Comparison of ENCODE assay signal across 22 cellular contexts in the genomic region with DNA sequence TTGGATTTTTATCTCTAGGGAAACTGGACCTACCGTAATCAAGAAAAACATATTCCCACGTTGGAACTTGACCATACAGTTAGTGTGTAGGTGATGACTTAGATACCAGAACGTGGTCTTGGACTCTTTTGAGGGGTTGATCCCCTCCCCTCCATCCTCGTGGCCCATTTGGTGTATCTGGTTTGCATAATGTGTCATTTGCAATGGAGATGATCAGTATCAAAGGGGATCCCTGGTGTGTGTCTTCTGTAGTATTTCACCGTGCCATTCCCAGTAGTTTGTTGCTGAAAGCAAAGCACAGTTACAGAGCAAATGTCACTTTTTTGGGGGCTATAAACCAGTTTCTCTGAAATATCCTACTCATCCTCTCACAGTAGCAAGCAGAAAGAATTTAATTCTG.
DNase-seq lines count a peak whose midpoint lies in the region; ATAC-seq and TF ChIP-seq lines count a peak whose summit lies in the region.
"Had no signal": no experiment of that assay in that cellular context is flagged by ENCODE, and none has a peak within 500 bp of the region (broad histone marks: within the 10 kb centered on the region; RNA-seq: fewer than 3 reads in every experiment).

No MANE protein-coding gene starts in this region.

- H3K27ac Mint-ChIP-seq in WTC11 (peak overlapping the region; percentile 46; the same call in 1 of the 2 replicates), T-cell (no peak overlapping the region)
- H3K27ac Mint-ChIP-seq: B cell; CD4-positive, alpha-beta memory T cell; CD4-positive, CD25-positive, alpha-beta regulatory T cell; CD8-positive, alpha-beta memory T cell had no signal

- no TSS peak for BruUV-seq in HCT116 (replicated peaks; lab: Mats Ljungman, UMichigan)

- POLR2A ChIA-PET in HCT116 (lab: Charles Lee) (no interaction called here), SK-N-SH (lab: Yijun Ruan, JAX) (no interaction called here), WTC11 (lab: Charles Lee) (no interaction called here), HEK293T (lab: Yijun Ruan, JAX) (no interaction called here), T-cell (lab: Charles Lee) (no interaction called here)

- H3K4me1 ChIP-seq in BE2C = peaks cover 49% of the 10 kb centered on the region
- no peaks in the 10 kb centered on the region for H3K4me1 ChIP-seq in HCT116 (ENCODE audit: control insufficient read depth in 1 of 2, insufficient read depth in 2 of 2, low read length in 2 of 2)
- H3K4me1 ChIP-seq in SK-N-SH (ENCODE audit: control insufficient read depth in 1 of 2, insufficient read depth in 2 of 2, low read depth in 1 of 2, low read length in 1 of 2) = peaks cover 0 to 23% of the 10 kb centered on the region in 2 experiments; a peak in 2 of 4 replicates
- no peaks in the 10 kb centered on the region for H3K4me1 ChIP-seq in thyroid gland

- intact Hi-C loops in HCT116 (cut with micrococcal nuclease) (no loop called here), thyroid gland (cut with DNase I) (no loop called here)

- H3K9me3 ChIP-seq in BE2C = no peaks in the 10 kb centered on the region
- H3K9me3 ChIP-seq in HCT116 (ENCODE audit: control insufficient read depth in 1 of 2, insufficient read depth in 1 of 2, low read depth in 1 of 2, low read length in 2 of 2) = no peaks in the 10 kb centered on the region
- no peaks in the 10 kb centered on the region for H3K9me3 ChIP-seq in SK-N-SH
- H3K9me3 ChIP-seq in thyroid gland = no peaks in the 10 kb centered on the region
- H3K9me3 ChIP-seq: A549, BLaER1 had no signal

- RAD21 ChIA-PET in HCT116 (lab: Charles Lee; ENCODE audit: low non-redundant PET in 1 of 2, low total read pairs in 2 of 2, uncharacterized antibody in 2 of 2, unreplicated experiment in 2 of 2) = no interaction called here

- H3K27ac ChIP-seq in HCT116 (ENCODE audit: low read depth, low read length) (no peak overlapping the region), SK-N-SH (ENCODE audit: low read depth in 2 of 2, low read length in 1 of 2) (no peak overlapping the region), thyroid gland (no peak overlapping the region)
- H3K27ac ChIP-seq: 22Rv1, A549, BLaER1 had no signal

- H2AFZ ChIP-seq in HCT116 (ENCODE audit: low read depth, low read length, poor library complexity, severe bottlenecking) = no peak overlapping the region
- no peak overlapping the region for H2AFZ ChIP-seq in SK-N-SH (ENCODE audit: low read depth)

- TF ChIP-seq EP300 in SK-N-SH (IDR thresholded peaks at IDR 0.05; ENCODE audit: borderline replicate concordance in 1 of 2, low read depth in 1 of 2, low read length in 1 of 2) = peak in 1 of 2 experiments; percentile 57; a peak in 1 of 4 replicates

- H3F3A ChIP-seq in SK-N-SH (replicated peaks; ENCODE audit: insufficient read depth) = no peaks in the 10 kb centered on the region

- H4K20me1 ChIP-seq in HCT116 (ENCODE audit: insufficient read depth) (0 out of 2 replicates have a peak, but pooled peaks cover 5% of the 10 kb centered on the region), SK-N-SH (ENCODE audit: insufficient read depth) (no peaks in the 10 kb centered on the region)
- H4K20me1 ChIP-seq: BLaER1 had no signal

- H3K27me3 ChIP-seq in BE2C (no peaks in the 10 kb centered on the region), HCT116 (ENCODE audit: insufficient read depth, low read length) (no peaks in the 10 kb centered on the region), SK-N-SH (ENCODE audit: insufficient read depth) (no peaks in the 10 kb centered on the region), thyroid gland (no peaks in the 10 kb centered on the region)
- H3K27me3 ChIP-seq: BLaER1 had no signal

- H3K27me3 Mint-ChIP-seq in WTC11 (ENCODE audit: low read depth) = no peaks in the 10 kb centered on the region
- H3K27me3 Mint-ChIP-seq in T-cell = no peaks in the 10 kb centered on the region
- H3K27me3 Mint-ChIP-seq: CD4-positive, alpha-beta memory T cell had no signal

- no peak for ATAC-seq in HCT116
- ATAC-seq in WTC11 = no peak
- no peak for ATAC-seq in HG02623 (IDR thresholded peaks at IDR 0.05; ENCODE audit: unreplicated experiment)
- ATAC-seq in T-cell (replicated peaks in 1 of 4) = no peak
- ATAC-seq: A549 had no signal

- TF ChIP-seq CTCF in BE2C (IDR thresholded peaks at IDR 0.05; ENCODE audit: low read depth, low read length) (no peak), HCT116 (IDR thresholded peaks at IDR 0.05 in 2 of 3, conservative IDR thresholded peaks at IDR 0.05 in 1 of 3; ENCODE audit: borderline replicate concordance in 1 of 3, insufficient read depth in 1 of 3, low read depth in 2 of 3, low read length in 2 of 3) (no peak), SK-N-SH (IDR thresholded peaks at IDR 0.05) (no peak), WTC11 (IDR thresholded peaks at IDR 0.05) (no peak), thyroid gland (IDR thresholded peaks at IDR 0.05) (no peak)

- no peak for TF ChIP-seq RAD21 in HCT116 (IDR thresholded peaks at IDR 0.05; ENCODE audit: low read depth)
- TF ChIP-seq RAD21 in SK-N-SH (IDR thresholded peaks at IDR 0.05; ENCODE audit: low read length) = no peak

- H3K4me2 ChIP-seq in HCT116 (ENCODE audit: low read length) (no peak overlapping the region), SK-N-SH (no peak overlapping the region)
- H3K4me2 ChIP-seq: A549, BLaER1 had no signal

- H3K9ac ChIP-seq in HCT116 (ENCODE audit: low read length) (no peak overlapping the region), SK-N-SH (no peak overlapping the region)
- H3K9ac ChIP-seq: BLaER1 had no signal

- DNase-seq in BE2C (peak; percentile 64), HCT116 (ENCODE audit: low read depth, low spot score) (no peak), SK-N-SH (peak; percentile 76), WTC11 (ENCODE audit: low spot score) (no peak), HEK293T (ENCODE audit: extremely low spot score) (no peak), thyroid gland (no peak), T-cell (no peak)
- DNase-seq: AML-193; C1 segment of cervical spinal cord; Calu3; CD4-positive, alpha-beta memory T cell; CD4-positive, CD25-positive, alpha-beta regulatory T cell; CD8-positive, alpha-beta memory T cell; COR-L47; DMS79 treated with DMSO at 0.1 percent for 48 hours; GF-D8 had no signal

- H3K9me2 ChIP-seq in HCT116 (ENCODE audit: insufficient read depth) (no peaks in the 10 kb centered on the region), SK-N-SH (no peaks in the 10 kb centered on the region)

- no peak overlapping the region for H3K4me3 ChIP-seq in BE2C (ENCODE audit: low read depth, low read length)
- H3K4me3 ChIP-seq in HCT116 (replicated peaks in 1 of 2; ENCODE audit: low read depth in 1 of 2, low read length in 2 of 2) = no peak overlapping the region
- H3K4me3 ChIP-seq in SK-N-SH (ENCODE audit: low read depth in 2 of 2, low read length in 1 of 2) = no peak overlapping the region
- no peak overlapping the region for H3K4me3 ChIP-seq in thyroid gland (replicated peaks in 1 of 3)
- H3K4me3 ChIP-seq: A549, BLaER1 had no signal

- TF ChIP-seq POLR2A in HCT116 (IDR thresholded peaks at IDR 0.05; ENCODE audit: borderline replicate concordance, extremely low read depth, insufficient read depth, insufficient read length) (no peak), thyroid gland (IDR thresholded peaks at IDR 0.05) (no peak)

- H3K4me3 Mint-ChIP-seq in WTC11 (no peak overlapping the region), T-cell (no peak overlapping the region)
- H3K4me3 Mint-ChIP-seq: B cell; CD14-positive monocyte; CD4-positive, alpha-beta memory T cell; CD4-positive, CD25-positive, alpha-beta regulatory T cell; CD8-positive, alpha-beta memory T cell had no signal

- H3K4me1 Mint-ChIP-seq in WTC11 (peaks cover 72% of the 10 kb centered on the region), T-cell (peaks cover 4 to 6% (median 5%) of the 10 kb centered on the region in 3 donors)
- H3K4me1 Mint-ChIP-seq: CD4-positive, CD25-positive, alpha-beta regulatory T cell had no signal

- H3K36me3 ChIP-seq in BE2C = peaks cover 12% of the 10 kb centered on the region
- H3K36me3 ChIP-seq in HCT116 (ENCODE audit: control insufficient read depth in 1 of 2, insufficient read depth in 2 of 2, low read length in 2 of 2) = peaks cover 37 to 44% of the 10 kb centered on the region in 2 experiments; a peak in 3 of 4 replicates
- H3K36me3 ChIP-seq in SK-N-SH (replicated peaks in 1 of 2; ENCODE audit: control insufficient read depth in 1 of 2, insufficient read depth in 2 of 2, low read length in 1 of 2) = peaks cover 7 to 12% of the 10 kb centered on the region in 2 experiments
- no peaks in the 10 kb centered on the region for H3K36me3 ChIP-seq in thyroid gland

- 42% methylated on average over 5 of the region's 5 CpGs for WGBS in SK-N-SH (ENCODE audit: low lambda C conversion rate)
- WGBS in thyroid gland, 2 donors = 86 to 90% methylated on average over 5 of the region's 5 CpGs

- CTCF ChIA-PET in HCT116 (lab: Charles Lee) = no interaction called here
- CTCF ChIA-PET in SK-N-SH (lab: Yijun Ruan, JAX) = no interaction called here
- CTCF ChIA-PET in WTC11 (lab: Charles Lee) = no interaction called here
- CTCF ChIA-PET in HEK293T (lab: Yijun Ruan, JAX) = no interaction called here
- CTCF ChIA-PET in T-cell (lab: Charles Lee) = no interaction called here

- H3K36me3 Mint-ChIP-seq in WTC11 = no peaks in the 10 kb centered on the region
- H3K36me3 Mint-ChIP-seq in T-cell = peaks cover 3% of the 10 kb centered on the region
- H3K36me3 Mint-ChIP-seq: CD4-positive, alpha-beta memory T cell; CD4-positive, CD25-positive, alpha-beta regulatory T cell had no signal

- H3K79me2 ChIP-seq in HCT116 (ENCODE audit: insufficient read depth, low read length) (no peaks in the 10 kb centered on the region), SK-N-SH (ENCODE audit: insufficient read depth) (no peaks in the 10 kb centered on the region)

- H3K9me3 Mint-ChIP-seq in WTC11 = no peaks in the 10 kb centered on the region
- H3K9me3 Mint-ChIP-seq in T-cell = no peaks in the 10 kb centered on the region
- H3K9me3 Mint-ChIP-seq: CD14-positive monocyte; CD4-positive, alpha-beta memory T cell; CD8-positive, alpha-beta memory T cell had no signal

TF ChIP-seq in HCT116, 20 proteins besides CTCF, POLR2A, EP300 and RAD21:
- TF ChIP-seq SIN3A (IDR thresholded peaks at IDR 0.05; ENCODE audit: low read depth) (no peak), POLR2AphosphoS5 (IDR thresholded peaks at IDR 0.05; ENCODE audit: low read depth, low read length) (peak; percentile 18; the same call in 1 of the 2 replicates)

TF ChIP-seq in SK-N-SH, 30 proteins besides CTCF, POLR2A, EP300 and RAD21 (continues in another document):
- TF ChIP-seq CHD2 (IDR thresholded peaks at IDR 0.05; ENCODE audit: low read length, partially characterized antibody) (peak; percentile 12), POLR2AphosphoS5 (IDR thresholded peaks at IDR 0.05; ENCODE audit: low read depth, low read length) (no peak)

TF ChIP-seq in WTC11, 78 proteins besides CTCF, POLR2A, EP300 and RAD21 (continues in another document):
- no peak for TF ChIP-seq GRHL2 (CRISPR knock-in tag; IDR thresholded peaks at IDR 0.05; ENCODE audit: insufficient replicate concordance, severe bottlenecking)
- no peak for TF ChIP-seq TEAD4 (CRISPR knock-in tag; IDR thresholded peaks at IDR 0.05)
- no peak for TF ChIP-seq PRRX2 (CRISPR knock-in tag; IDR thresholded peaks at IDR 0.05)

TF ChIP-seq in HEK293T, 16 proteins besides CTCF, POLR2A, EP300 and RAD21 (continues in another document):
- TF ChIP-seq HDGF (IDR thresholded peaks at IDR 0.05; ENCODE audit: borderline replicate concordance) (no peak), BHLHE40 (IDR thresholded peaks at IDR 0.05; ENCODE audit: borderline replicate concordance) (no peak), SP1 (IDR thresholded peaks at IDR 0.05) (no peak), TARDBP (IDR thresholded peaks at IDR 0.05) (no peak), FOXM1 (IDR thresholded peaks at IDR 0.05; ENCODE audit: borderline replicate concordance) (no peak)

Comparison
In these comparisons a context has a peak if more than half of its experiments do, and no peak if none do; other contexts are left out.
1. DNase-seq: peak in BE2C (single experiment) and SK-N-SH (single experiment); none in HCT116 (single experiment), WTC11 (single experiment), HEK293T (single experiment), thyroid gland (0 of 2) and T-cell (0 of 34).